Comparison of ENCODE assay signal across 18 cellular contexts in genomic region chr6:63660737-63661136, GRCh38.
"Had no signal": no experiment of that assay in that cellular context is flagged by ENCODE, and none has a peak within 500 bp of the region (broad histone marks: within the 10 kb centered on the region; RNA-seq: fewer than 3 reads in every experiment).

No MANE protein-coding gene starts in this region.

- H3K4me3 Mint-ChIP-seq: activated CD4-positive, alpha-beta memory T cell treated with anti-CD3 and anti-CD28 coated beads, Interleukin-2, amount 10 ng/mL, durations not matched to agents 7 days and 5 days; activated CD4-positive, alpha-beta T cell treated with anti-CD3 and anti-CD28 coated beads for 36 hours; T-helper 2 cell treated with Interferon-gamma antibody and Interleukin-4, amounts not matched to agents 5 μg/mL and 100 μg/mL, for 36 hours had no signal

- H3K36me3 ChIP-seq: heart right ventricle, right lobe of liver, upper lobe of right lung had no signal

- H3K9me3 Mint-ChIP-seq: activated CD4-positive, alpha-beta memory T cell treated with anti-CD3 and anti-CD28 coated beads, Interleukin-2, amount 10 ng/mL, durations not matched to agents 7 days and 5 days; activated T-cell treated with anti-CD3 and anti-CD28 coated beads, Interleukin-2, amount 50 U/mL, for 72 hours; T-helper 2 cell treated with Interferon-gamma antibody and Interleukin-4, amounts not matched to agents 5 μg/mL and 100 μg/mL, for 36 hours had no signal

- ATAC-seq: activated CD4-positive, alpha-beta T cell treated with anti-CD3 and anti-CD28 coated beads for 36 hours; activated T-cell treated with anti-CD3 and anti-CD28 coated beads, Interleukin-2, amount 50 U/mL, for 72 hours; heart right ventricle; upper lobe of right lung had no signal

- H3K27me3 Mint-ChIP-seq: activated CD4-positive, alpha-beta memory T cell treated with anti-CD3 and anti-CD28 coated beads, Interleukin-2, amount 10 ng/mL, durations not matched to agents 7 days and 5 days; activated CD4-positive, alpha-beta T cell treated with anti-CD3 and anti-CD28 coated beads for 36 hours; progenitor cell of endocrine pancreas had no signal

- H3K4me3 ChIP-seq: heart right ventricle, right lobe of liver, upper lobe of right lung had no signal

- H3K27ac ChIP-seq: heart right ventricle, right lobe of liver, upper lobe of right lung, VCaP had no signal

- DNase-seq: activated CD4-positive, alpha-beta memory T cell treated with anti-CD3 and anti-CD28 coated beads, Interleukin-2, amount 10 ng/mL, durations not matched to agents 7 days and 5 days; activated CD4-positive, alpha-beta T cell treated with anti-CD3 and anti-CD28 coated beads for 36 hours; activated CD8-positive, alpha-beta memory T cell treated with anti-CD3 and anti-CD28 coated beads, Interleukin-2, amount 50 U/mL, for 4 hours; activated gamma-delta T cell treated with Interleukin-2 at 50 U/mL for 16 hours; activated T-cell treated with anti-CD3 and anti-CD28 coated beads, Interleukin-2, amount 50 U/mL, for 72 hours; foreskin melanocyte; heart right ventricle; islet precursor cell; midbrain; right lobe of liver; stimulated activated naive CD4-positive, alpha-beta T cell treated with Interleukin-2 at 50 U/mL for 16 hours; SW 1271; upper lobe of right lung had no signal

- FAIRE-seq: colon, endothelial cell of umbilical vein had no signal

- H3K27ac Mint-ChIP-seq: activated CD4-positive, alpha-beta memory T cell treated with anti-CD3 and anti-CD28 coated beads, Interleukin-2, amount 10 ng/mL, durations not matched to agents 7 days and 5 days; activated CD4-positive, alpha-beta T cell treated with anti-CD3 and anti-CD28 coated beads for 36 hours; activated T-cell treated with anti-CD3 and anti-CD28 coated beads, Interleukin-2, amount 50 U/mL, for 72 hours; T-helper 2 cell treated with Interferon-gamma antibody and Interleukin-4, amounts not matched to agents 5 μg/mL and 100 μg/mL, for 36 hours had no signal

- H3K9me3 ChIP-seq: heart right ventricle, right lobe of liver, upper lobe of right lung had no signal

- H3K27me3 ChIP-seq: heart right ventricle, right lobe of liver, upper lobe of right lung had no signal
